Comparison of ENCODE assay signal across 8 cellular contexts in genomic region chr14:75280831-75281690, GRCh38. TPM values are rescaled to one million over a fixed set of nuclear protein-coding genes. Genes with fewer than 3 reads are reported as not detected.
DNase-seq lines count a peak whose midpoint lies in the region; ATAC-seq and TF ChIP-seq lines count a peak whose summit lies in the region.

No MANE protein-coding gene starts in this region.

- CTCF ChIA-PET in A673 (lab: Charles Lee), result no interaction called here

- H3K27me3 ChIP-seq in A673 (replicated peaks; ENCODE audit: insufficient read depth, low read depth, low read length, poor library complexity) (no peaks in the 10 kb centered on the region), duodenal mucosa (ENCODE audit: control insufficient read depth in 1 of 2, insufficient read depth in 2 of 2, low read length in 2 of 2) (no peaks in the 10 kb centered on the region), muscle layer of colon (ENCODE audit: control insufficient read depth in 1 of 2, insufficient read depth in 2 of 2, low read length in 2 of 2) (no peaks in the 10 kb centered on the region)

- H3K4me1 ChIP-seq in A673 (ENCODE audit: insufficient read depth, low read length, poor library complexity, severe bottlenecking) (peaks cover 15% of the 10 kb centered on the region), duodenal mucosa (ENCODE audit: control insufficient read depth in 1 of 2, insufficient read depth in 2 of 2, low read length in 2 of 2) (peaks cover 41 to 47% of the 10 kb centered on the region in 2 donors), muscle layer of colon (ENCODE audit: insufficient read depth, low read length) (peaks cover 27% of the 10 kb centered on the region)

- H3K9ac ChIP-seq in duodenal mucosa (ENCODE audit: low read depth in 1 of 2, low read length in 2 of 2) (peak overlapping the region; percentile 93 to 100), muscle layer of colon (ENCODE audit: low read length) (peak overlapping the region; percentile 94)

- no peak overlapping the region for H3K27ac ChIP-seq in A673 (ENCODE audit: low read depth, low read length, poor library complexity, severe bottlenecking)
- peak overlapping the region; percentile 95 for H3K27ac ChIP-seq in duodenal mucosa (ENCODE audit: low read depth, low read length)
- H3K27ac ChIP-seq in muscle layer of colon (ENCODE audit: low read depth, low read length), result peak overlapping the region; percentile 99

- H3K36me3 ChIP-seq in A673 (ENCODE audit: insufficient read depth, low read length, poor library complexity, severe bottlenecking) (peaks cover 20% of the 10 kb centered on the region), duodenal mucosa (ENCODE audit: control insufficient read depth in 1 of 2, insufficient read depth in 2 of 2, low read length in 2 of 2) (peaks cover 22 to 23% of the 10 kb centered on the region in 2 donors), muscle layer of colon (ENCODE audit: insufficient read depth, low read length) (peaks cover 25% of the 10 kb centered on the region)

- ATAC-seq in HG02970 (IDR thresholded peaks at IDR 0.05; ENCODE audit: low FRiP score, unreplicated experiment) (no peak), GM21619 (IDR thresholded peaks at IDR 0.05; ENCODE audit: unreplicated experiment) (no peak), HG03378 (IDR thresholded peaks at IDR 0.05; ENCODE audit: unreplicated experiment) (no peak)

- no peak for DNase-seq in A673 (ENCODE audit: low spot score)
- peak; percentile 56 for DNase-seq in RKO (ENCODE audit: low spot score)
- no peak for DNase-seq in amniotic stem cell (lab: John Stamatoyannopoulos, UW)

- BruUV-seq in A673 (replicated peaks; lab: Mats Ljungman, UMichigan), result TSS peak; percentile 62

- intact Hi-C loops in A673 (cut with micrococcal nuclease; ENCODE audit: unreplicated experiment), result no loop called here

- no peak for TF ChIP-seq CTCF in A673 (conservative IDR thresholded peaks at IDR 0.05; ENCODE audit: low read depth, low read length)

- H3K9me3 ChIP-seq in A673 (ENCODE audit: low read depth, low read length, poor library complexity, severe bottlenecking), result no peaks in the 10 kb centered on the region
- H3K9me3 ChIP-seq in duodenal mucosa (ENCODE audit: control insufficient read depth in 1 of 2, low read length in 2 of 2), result no peaks in the 10 kb centered on the region
- H3K9me3 ChIP-seq in muscle layer of colon (ENCODE audit: low read length), result no peaks in the 10 kb centered on the region

- peak overlapping the region; percentile 12 for H3K4me3 ChIP-seq in A673 (ENCODE audit: low read depth, low read length, poor library complexity, severe bottlenecking)
- H3K4me3 ChIP-seq in duodenal mucosa (ENCODE audit: low read depth in 1 of 2, low read length in 2 of 2), result peak overlapping the region; percentile 81 to 99
- H3K4me3 ChIP-seq in muscle layer of colon (ENCODE audit: low read depth in 1 of 2, low read length in 2 of 2), result peak overlapping the region; percentile 70 to 94

- POLR2A ChIA-PET in A673 (lab: Charles Lee; ENCODE audit: low non-redundant PET), result interaction anchor here (0.7 to 0.8 kb wide), 2 partner anchors 13 to 22 kb away, joined by 3 to 4 read pairs; no protein-coding TSS in a partner anchor

RNA-seq across cellular contexts. Expression of gene FOS, which starts 2.4 kb away (rescaled TPM):
- total RNA-seq in A673 (2021), result 10.2 and 13.7 TPM in 2 replicates

Comparison
In these comparisons a context has a peak if more than half of its experiments do, and no peak if none do; other contexts are left out.
1. H3K4me3 ChIP-seq: peak in every context shown above with its lines; median percentile 90 in duodenal mucosa; 82 in muscle layer of colon; 12 in A673.